Comparison of ENCODE assay signal across 8 cellular contexts in genomic region chr16:53159781-53160436, GRCh38.
DNase-seq lines count a peak whose midpoint lies in the region; ATAC-seq and TF ChIP-seq lines count a peak whose summit lies in the region.

No MANE protein-coding gene starts in this region.

- peak; percentile 60 for TF ChIP-seq CTCF in IMR-90 (conservative IDR thresholded peaks at IDR 0.05; ENCODE audit: low read depth, low read length)
- TF ChIP-seq CTCF in parathyroid adenoma (IDR thresholded peaks at IDR 0.05) = peak; percentile 63

- H3K9me1 ChIP-seq in IMR-90 (ENCODE audit: insufficient read depth, low read length) = no peaks in the 10 kb centered on the region

- no peak overlapping the region for H3K27ac ChIP-seq in CD4-positive, CD25-positive, alpha-beta regulatory T cell (ENCODE audit: insufficient read depth, low read length, poor library complexity, severe bottlenecking)
- H3K27ac ChIP-seq in IMR-90 (ENCODE audit: insufficient read depth, low read length) (no peak overlapping the region), parathyroid adenoma (no peak overlapping the region)

- H3K4ac ChIP-seq in IMR-90 (ENCODE audit: low read depth, low read length) = no peak overlapping the region

- POLR2A ChIA-PET in IMR-90 (lab: Charles Lee; ENCODE audit: unreplicated experiment) = no interaction called here

- H3K4me2 ChIP-seq in IMR-90 (ENCODE audit: low read depth, low read length) (no peak overlapping the region), parathyroid adenoma (ENCODE audit: low read length) (no peak overlapping the region)

- H3K27ac Mint-ChIP-seq in CD4-positive, CD25-positive, alpha-beta regulatory T cell = no peak overlapping the region

- no peak overlapping the region for H3K56ac ChIP-seq in IMR-90 (ENCODE audit: extremely low read depth, insufficient read depth, low read length)

- H3K79me1 ChIP-seq in IMR-90 (ENCODE audit: low read depth in 1 of 2, low read length in 2 of 2) = peaks cover 8 to 48% of the 10 kb centered on the region in 2 experiments; a peak in 3 of 4 replicates

- no peak overlapping the region for H3K14ac ChIP-seq in IMR-90 (replicated peaks; ENCODE audit: low read depth, low read length)

- H3K4me3 ChIP-seq in CD4-positive, CD25-positive, alpha-beta regulatory T cell (ENCODE audit: low read depth, low read length) = no peak overlapping the region
- H3K4me3 ChIP-seq in IMR-90 (ENCODE audit: insufficient read depth, low read depth, low read length) (no peak overlapping the region), parathyroid adenoma (ENCODE audit: low read depth, low read length) (no peak overlapping the region)

- H3K9ac ChIP-seq in IMR-90 (ENCODE audit: low read depth, low read length) = no peak overlapping the region
- no peak overlapping the region for H3K9ac ChIP-seq in parathyroid adenoma

- WGBS in IMR-90 (ENCODE audit: extremely low coverage in 2 of 2, insufficient read length in 1 of 2), 2 experiments = no CpG with 5 or more reads among the region's 6 CpGs

- peaks cover 2 to 21% (median 8%) of the 10 kb centered on the region in 4 donors for H3K4me1 Mint-ChIP-seq in CD4-positive, CD25-positive, alpha-beta regulatory T cell

- H4K20me1 ChIP-seq in IMR-90 (ENCODE audit: insufficient read depth, low read length) = no peaks in the 10 kb centered on the region

- DNase-seq in CD4-positive, CD25-positive, alpha-beta regulatory T cell = peak in 2 of 3 donors; percentile 36 to 74
- DNase-seq in IMR-90 (peak; percentile 62), SKM-1 (lab: John Stamatoyannopoulos, UW; ENCODE audit: unreplicated experiment) (peak; percentile 9), fibroblast of the conjunctiva (ENCODE audit: low read depth) (peak; percentile 31), nucleus accumbens (lab: John Stamatoyannopoulos, UW) (no peak)
- DNase-seq in effector CD8-positive, alpha-beta T cell (lab: John Stamatoyannopoulos, UW) = no peak

- H3K9me3 ChIP-seq in CD4-positive, CD25-positive, alpha-beta regulatory T cell (ENCODE audit: control insufficient read depth in 2 of 2, low read length in 2 of 2) = no peaks in the 10 kb centered on the region
- H3K9me3 ChIP-seq in IMR-90 (ENCODE audit: control insufficient read depth, insufficient read depth, low read length) = no peaks in the 10 kb centered on the region
- no peaks in the 10 kb centered on the region for H3K9me3 ChIP-seq in parathyroid adenoma (ENCODE audit: control insufficient read depth, low read length)

- ATAC-seq in CD4-positive, CD25-positive, alpha-beta regulatory T cell (ENCODE audit: low read depth in 2 of 2) = peak in 1 of 2 donors; percentile 53
- ATAC-seq in GM18498 (IDR thresholded peaks at IDR 0.05; ENCODE audit: unreplicated experiment) (peak; percentile 62), IMR-90 (ENCODE audit: low read depth) (peak; percentile 75)

- H2AK9ac ChIP-seq in IMR-90 (replicated peaks; ENCODE audit: low read depth, low read length, poor library complexity) = no peak overlapping the region

- H3K27me3 Mint-ChIP-seq in CD4-positive, CD25-positive, alpha-beta regulatory T cell = no peaks in the 10 kb centered on the region

- H2BK5ac ChIP-seq in IMR-90 (ENCODE audit: low read depth, low read length, poor library complexity, severe bottlenecking) = no peak overlapping the region

- H4K91ac ChIP-seq in IMR-90 (ENCODE audit: insufficient read depth, low read depth, low read length) = no peak overlapping the region

- H4K5ac ChIP-seq in IMR-90 (ENCODE audit: low read depth, low read length) = no peak overlapping the region

- H2BK15ac ChIP-seq in IMR-90 (ENCODE audit: low read depth, low read length) = no peak overlapping the region

- no peaks in the 10 kb centered on the region for H3K4me1 ChIP-seq in CD4-positive, CD25-positive, alpha-beta regulatory T cell (ENCODE audit: control insufficient read depth, insufficient read depth, low read length, poor library complexity, severe bottlenecking)
- H3K4me1 ChIP-seq in IMR-90 (ENCODE audit: control insufficient read depth, insufficient read depth, low read length) (peaks cover 2% of the 10 kb centered on the region; the same call in 1 of the 2 replicates), parathyroid adenoma (no peaks in the 10 kb centered on the region)

- H3K4me3 Mint-ChIP-seq in CD4-positive, CD25-positive, alpha-beta regulatory T cell = no peak overlapping the region

- no peaks in the 10 kb centered on the region for H3K27me3 ChIP-seq in CD4-positive, CD25-positive, alpha-beta regulatory T cell (ENCODE audit: control insufficient read depth, insufficient read depth, low read length)
- no peaks in the 10 kb centered on the region for H3K27me3 ChIP-seq in IMR-90 (ENCODE audit: control insufficient read depth, insufficient read depth, low read length)
- H3K27me3 ChIP-seq in parathyroid adenoma (ENCODE audit: control insufficient read depth, insufficient read depth, low read length) = no peaks in the 10 kb centered on the region

- H2BK20ac ChIP-seq in IMR-90 (ENCODE audit: low read depth, low read length) = no peak overlapping the region

- no peak overlapping the region for H3K18ac ChIP-seq in IMR-90 (ENCODE audit: low read depth, low read length)

- H2BK120ac ChIP-seq in IMR-90 (ENCODE audit: low read depth, low read length) = no peak overlapping the region

- dilution Hi-C loops in IMR-90 (cut with HindIII; ENCODE audit: low sequenced_read_pairs, unreplicated experiment) = no loop called here

- no peaks in the 10 kb centered on the region for H3K9me3 Mint-ChIP-seq in CD4-positive, CD25-positive, alpha-beta regulatory T cell

- H2AFZ ChIP-seq in IMR-90 (replicated peaks; ENCODE audit: low read length, poor library complexity) = no peak overlapping the region
- H2AFZ ChIP-seq in parathyroid adenoma = no peak overlapping the region

- BruUV-seq in IMR-90 (replicated peaks; lab: Mats Ljungman, UMichigan) = no TSS peak

- H4K8ac ChIP-seq in IMR-90 (ENCODE audit: low read depth in 2 of 2, low read length in 2 of 2) = no peak overlapping the region

- no peak for TF ChIP-seq POLR2A in IMR-90 (IDR thresholded peaks at IDR 0.05; ENCODE audit: low read depth, low read length)

- H3K79me2 ChIP-seq in parathyroid adenoma = peaks cover 13% of the 10 kb centered on the region

- H3K36me3 Mint-ChIP-seq in CD4-positive, CD25-positive, alpha-beta regulatory T cell = peaks cover 17% of the 10 kb centered on the region

- in situ Hi-C loops in IMR-90 (cut with MboI; ENCODE audit: low sequenced_read_pairs) = loop anchor here (10.0 kb wide), 1 partner anchor 105 kb away; the partner anchor contains the start of genes CHD9 and CHD9NB

- H3K23ac ChIP-seq in IMR-90 (ENCODE audit: low read depth, low read length) = no peak overlapping the region

- CTCF ChIA-PET in IMR-90 (lab: Yijun Ruan, JAX) = interaction anchor here (0.6 to 1.3 kb wide), 3 partner anchors 9 to 48 kb away, joined by 3 to 5 read pairs (median 3); no protein-coding TSS in a partner anchor

- intact Hi-C loops in IMR-90 (cut with micrococcal nuclease) = loop anchor here (1.0 kb wide), 1 partner anchor 105 kb away; no protein-coding TSS in a partner anchor

- peak; percentile 57 for TF ChIP-seq RAD21 in IMR-90 (IDR thresholded peaks at IDR 0.05; ENCODE audit: low read length)

- no peak overlapping the region for H2AK5ac ChIP-seq in IMR-90 (ENCODE audit: low read depth, low read length)

- peaks cover 12% of the 10 kb centered on the region for H3K36me3 ChIP-seq in CD4-positive, CD25-positive, alpha-beta regulatory T cell (ENCODE audit: control insufficient read depth, insufficient read depth, low read length)
- H3K36me3 ChIP-seq in IMR-90 (ENCODE audit: control insufficient read depth, insufficient read depth, low read length) (peaks cover 12% of the 10 kb centered on the region), parathyroid adenoma (ENCODE audit: control insufficient read depth, insufficient read depth, low read length) (no peaks in the 10 kb centered on the region)

TF ChIP-seq in IMR-90, 13 proteins besides CTCF, POLR2A, EP300 and RAD21:
- peak; percentile 58 for TF ChIP-seq SMC3 (IDR thresholded peaks at IDR 0.05; ENCODE audit: low read depth, low read length)
- TF ChIP-seq, protein P1, sequence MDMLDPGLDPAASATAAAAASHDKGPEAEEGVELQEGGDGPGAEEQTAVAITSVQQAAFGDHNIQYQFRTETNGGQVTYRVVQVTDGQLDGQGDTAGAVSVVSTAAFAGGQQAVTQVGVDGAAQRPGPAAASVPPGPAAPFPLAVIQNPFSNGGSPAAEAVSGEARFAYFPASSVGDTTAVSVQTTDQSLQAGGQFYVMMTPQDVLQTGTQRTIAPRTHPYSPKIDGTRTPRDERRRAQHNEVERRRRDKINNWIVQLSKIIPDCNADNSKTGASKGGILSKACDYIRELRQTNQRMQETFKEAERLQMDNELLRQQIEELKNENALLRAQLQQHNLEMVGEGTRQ (IDR thresholded peaks at IDR 0.05; ENCODE audit: low read depth, low read length) = no peak

Comparison
In these comparisons a context has a peak if more than half of its experiments do, and no peak if none do; other contexts are left out.
1. DNase-seq: peak in CD4-positive, CD25-positive, alpha-beta regulatory T cell (2 of 3), IMR-90 (single experiment), SKM-1 (single experiment) and fibroblast of the conjunctiva (single experiment); none in effector CD8-positive, alpha-beta T cell (single experiment) and nucleus accumbens (0 of 56).